In genomic region chr16:11024333-11025053, GRCh38 we compare ENCODE assay signal across 1 cellular context.
TF ChIP-seq lines count a peak whose summit lies in the region.

No MANE protein-coding gene starts in this region.

TF ChIP-seq in HepG2, 621 proteins besides CTCF, POLR2A, EP300 and RAD21 (continued from another document):
- TF ChIP-seq GATAD2A (CRISPR knock-in tag; IDR thresholded peaks at IDR 0.05) (0 out of 2 replicates have a peak, but pooled peaks have one; percentile 28), ARNTL (CRISPR knock-in tag; IDR thresholded peaks at IDR 0.05) (no peak), HOMEZ (CRISPR knock-in tag; IDR thresholded peaks at IDR 0.05; ENCODE audit: low read depth) (peak; percentile 44; the same call in 1 of the 2 replicates), RARA (CRISPR knock-in tag; IDR thresholded peaks at IDR 0.05) (peak; percentile 84), ZNF530 (CRISPR knock-in tag; IDR thresholded peaks at IDR 0.05; ENCODE audit: low read depth) (no peak), MXD1 (CRISPR knock-in tag; IDR thresholded peaks at IDR 0.05) (no peak), ZBTB39 (CRISPR knock-in tag; IDR thresholded peaks at IDR 0.05) (no peak), GLMP (CRISPR knock-in tag; IDR thresholded peaks at IDR 0.05; ENCODE audit: borderline replicate concordance) (no peak), GTF2F1 (IDR thresholded peaks at IDR 0.05; ENCODE audit: low read length) (no peak), KAT2B (IDR thresholded peaks at IDR 0.05; ENCODE audit: borderline replicate concordance, low read depth, low read length) (peak; percentile 3; the same call in 1 of the 2 replicates), SMARCE1 (IDR thresholded peaks at IDR 0.05; ENCODE audit: borderline replicate concordance) (no peak), TCF7 (IDR thresholded peaks at IDR 0.05; ENCODE audit: low read depth) (peak; percentile 87), TBX3 (IDR thresholded peaks at IDR 0.05; ENCODE audit: borderline replicate concordance) (peak; percentile 87), PBX2 (CRISPR knock-in tag; IDR thresholded peaks at IDR 0.05) (0 out of 2 replicates have a peak, but pooled peaks have one; percentile 21), MTA1 (CRISPR knock-in tag; IDR thresholded peaks at IDR 0.05; ENCODE audit: borderline replicate concordance) (no peak), HOXD1 (CRISPR knock-in tag; IDR thresholded peaks at IDR 0.05) (no peak), ARID3A (IDR thresholded peaks at IDR 0.05; ENCODE audit: low read depth, low read length) (peak; percentile 71; the same call in 1 of the 2 replicates), ZNF251 (CRISPR knock-in tag; IDR thresholded peaks at IDR 0.05) (no peak), NFYB (CRISPR knock-in tag; IDR thresholded peaks at IDR 0.05) (no peak), ZNF724P (CRISPR knock-in tag; IDR thresholded peaks at IDR 0.05; ENCODE audit: borderline replicate concordance) (no peak), FOXK1 (CRISPR knock-in tag; IDR thresholded peaks at IDR 0.05; ENCODE audit: borderline replicate concordance, low read depth) (peak; percentile 59; the same call in 1 of the 2 replicates), JUNB (CRISPR knock-in tag; IDR thresholded peaks at IDR 0.05; ENCODE audit: borderline replicate concordance) (peak; percentile 38; the same call in 1 of the 2 replicates), ATAD3A (CRISPR knock-in tag; IDR thresholded peaks at IDR 0.05) (no peak), CREB1 (IDR thresholded peaks at IDR 0.05) (peak; percentile 88), CREB1 (CRISPR knock-in tag; IDR thresholded peaks at IDR 0.05) (peak; percentile 70; the same call in 1 of the 2 replicates), FOSL2 (CRISPR knock-in tag; IDR thresholded peaks at IDR 0.05) (peak; percentile 89), BHLHE40 (IDR thresholded peaks at IDR 0.05; ENCODE audit: low read length) (peak; percentile 66), RORA (CRISPR knock-in tag; IDR thresholded peaks at IDR 0.05) (no peak), HBP1 (CRISPR knock-in tag; IDR thresholded peaks at IDR 0.05; ENCODE audit: low read depth) (0 out of 2 replicates have a peak, but pooled peaks have one; percentile 52), TFE3 (CRISPR knock-in tag; IDR thresholded peaks at IDR 0.05) (0 out of 2 replicates have a peak, but pooled peaks have one; percentile 51), BCL6 (CRISPR knock-in tag; IDR thresholded peaks at IDR 0.05) (peak; percentile 68), RXRA (CRISPR knock-in tag; IDR thresholded peaks at IDR 0.05) (peak; percentile 42; the same call in 1 of the 2 replicates), CREM (IDR thresholded peaks at IDR 0.05) (peak; percentile 55; the same call in 1 of the 2 replicates), CREM (CRISPR knock-in tag; IDR thresholded peaks at IDR 0.05) (no peak), ZIK1 (CRISPR knock-in tag; IDR thresholded peaks at IDR 0.05; ENCODE audit: borderline replicate concordance, low read depth) (no peak)
